Comparison of ENCODE assay signal across 16 cellular contexts in genomic region chr15:69145694-69146492, GRCh38. TPM values are rescaled to one million over a fixed set of nuclear protein-coding genes. Genes with fewer than 3 reads are reported as not detected.
DNase-seq lines count a peak whose midpoint lies in the region; ATAC-seq, FAIRE-seq and TF ChIP-seq lines count a peak whose summit lies in the region.
"Had no signal": no experiment of that assay in that cellular context is flagged by ENCODE, and none has a peak within 500 bp of the region (broad histone marks: within the 10 kb centered on the region; RNA-seq: fewer than 3 reads in every experiment).

No MANE protein-coding gene starts in this region.

- CTCF ChIA-PET in HepG2 (lab: Yijun Ruan, JAX; ENCODE audit: low intra/inter-chr PET ratio, low total read pairs) (no interaction called here), Caco-2 (lab: Charles Lee) (no interaction called here)

- TF ChIP-seq EP300 in HepG2 (IDR thresholded peaks at IDR 0.05; ENCODE audit: low read depth in 2 of 2, low read length in 2 of 2) (no peak), HepG2 (CRISPR knock-in tag; IDR thresholded peaks at IDR 0.05; ENCODE audit: borderline replicate concordance) (no peak)

- H3K27me3 ChIP-seq in HepG2 (ENCODE audit: control insufficient read depth in 1 of 2, insufficient read depth in 2 of 2, low read length in 2 of 2) (no peaks in the 10 kb centered on the region), right lobe of liver (no peaks in the 10 kb centered on the region), Caco-2 (replicated peaks; ENCODE audit: control insufficient read depth, insufficient read depth, low read length) (no peaks in the 10 kb centered on the region; the same call in 1 of the 2 replicates)

- TF ChIP-seq CTCF in HepG2 (CRISPR knock-in tag; IDR thresholded peaks at IDR 0.05) (no peak), right lobe of liver (IDR thresholded peaks at IDR 0.05) (no peak), Caco-2 (IDR thresholded peaks at IDR 0.05; ENCODE audit: insufficient read depth in 1 of 2, low read depth in 1 of 2, low read length in 1 of 2, severe bottlenecking in 1 of 2, unreplicated experiment in 1 of 2) (no peak), chondrocyte (IDR thresholded peaks at IDR 0.05) (no peak)

- H3K9me3 ChIP-seq in HepG2 (ENCODE audit: low read length) (no peaks in the 10 kb centered on the region), right lobe of liver (no peaks in the 10 kb centered on the region), Caco-2 (no peaks in the 10 kb centered on the region)
- H3K9me3 ChIP-seq: left ventricle myocardium inferior had no signal

- no peak for TF ChIP-seq RAD21 in HepG2 (CRISPR knock-in tag; IDR thresholded peaks at IDR 0.05)

- H2AFZ ChIP-seq in HepG2 (ENCODE audit: low read length), result no peak overlapping the region
- H2AFZ ChIP-seq: parathyroid adenoma had no signal

- intact Hi-C loops in HepG2 (cut with micrococcal nuclease; ENCODE audit: unreplicated experiment), result no loop called here
- intact Hi-C loops in right lobe of liver (cut with DNase I), result no loop called here
- intact Hi-C loops in Caco-2 (cut with micrococcal nuclease; ENCODE audit: unreplicated experiment), result no loop called here

- H3K9ac ChIP-seq in HepG2 (ENCODE audit: insufficient read depth, low read depth, low read length), result no peak overlapping the region
- H3K9ac ChIP-seq: parathyroid adenoma had no signal

- no peak for FAIRE-seq in HepG2 (lab: Jason Lieb, UNC)

- H3K4me2 ChIP-seq in HepG2 (ENCODE audit: low read depth, low read length), result no peak overlapping the region

- no peak overlapping the region for H3K27ac Mint-ChIP-seq in Caco-2 (ENCODE audit: unreplicated experiment)
- no peak overlapping the region for H3K27ac Mint-ChIP-seq in chondrocyte (ENCODE audit: unreplicated experiment)

- POLR2A ChIA-PET in HepG2 (lab: Yijun Ruan, JAX), result interaction anchor here (1.0 to 1.1 kb wide), 2 partner anchors 14 to 19 kb away, joined by 4 read pairs; partner anchors contain the start of gene GLCE
- POLR2A ChIA-PET in Caco-2 (lab: Charles Lee), result no interaction called here

- H3K36me3 ChIP-seq in HepG2 (replicated peaks in 1 of 2; ENCODE audit: control insufficient read depth in 1 of 2, insufficient read depth in 2 of 2, low read length in 2 of 2) (no peaks in the 10 kb centered on the region), right lobe of liver (no peaks in the 10 kb centered on the region), Caco-2 (ENCODE audit: control insufficient read depth, insufficient read depth, low read length) (no peaks in the 10 kb centered on the region)
- H3K36me3 ChIP-seq: gastroesophageal sphincter, left ventricle myocardium inferior, WERI-Rb-1 had no signal

- H3K9me3 Mint-ChIP-seq in Caco-2 (ENCODE audit: unreplicated experiment) (no peaks in the 10 kb centered on the region), chondrocyte (ENCODE audit: low read depth) (no peaks in the 10 kb centered on the region)

- ATAC-seq in HepG2 (peak; percentile 43; the same call in 2 of the 3 replicates), right lobe of liver (no peak), SK-N-SH treated with all-trans-retinoic acid at 6 μM for 48 hours (peak; percentile 87), HG02970 (IDR thresholded peaks at IDR 0.05; ENCODE audit: low FRiP score, unreplicated experiment) (no peak), GM21529 (IDR thresholded peaks at IDR 0.05; ENCODE audit: unreplicated experiment) (no peak)
- ATAC-seq: gastroesophageal sphincter had no signal

- H3K4me1 Mint-ChIP-seq in Caco-2 (ENCODE audit: low read depth, unreplicated experiment) (peaks cover 14% of the 10 kb centered on the region), chondrocyte (ENCODE audit: low read depth) (peaks cover 7% of the 10 kb centered on the region)

- no peak for TF ChIP-seq POLR2A in HepG2 (IDR thresholded peaks at IDR 0.05; ENCODE audit: insufficient read depth in 1 of 2, low read depth in 2 of 2, low read length in 2 of 2)
- TF ChIP-seq POLR2A in right lobe of liver (IDR thresholded peaks at IDR 0.05), result no peak

- no peaks in the 10 kb centered on the region for H3K79me2 ChIP-seq in HepG2 (ENCODE audit: insufficient read depth, low read length)
- H3K79me2 ChIP-seq: parathyroid adenoma had no signal

- H4K20me1 ChIP-seq in HepG2 (ENCODE audit: insufficient read depth, low read length), result no peaks in the 10 kb centered on the region

- BruUV-seq in HepG2 (replicated peaks; lab: Mats Ljungman, UMichigan), result no TSS peak
- BruUV-seq in Caco-2 (replicated peaks; lab: Mats Ljungman, UMichigan), result no TSS peak

- H3K4me3 ChIP-seq in HepG2 (replicated peaks in 1 of 3; ENCODE audit: insufficient read depth in 1 of 3, low read depth in 2 of 3, low read length in 3 of 3), result no peak overlapping the region
- no peak overlapping the region for H3K4me3 ChIP-seq in right lobe of liver
- no peak overlapping the region for H3K4me3 ChIP-seq in Caco-2 (ENCODE audit: low read depth, low read length)
- H3K4me3 ChIP-seq: gastroesophageal sphincter, left ventricle myocardium inferior had no signal

- WGBS in HepG2 (ENCODE audit: low lambda C conversion rate), result 7% methylated on average over 7 of the region's 7 CpGs
- WGBS in right lobe of liver (ENCODE audit: insufficient coverage, low coverage, low lambda C conversion rate, missing lambda C conversion rate), result 53% methylated on average over 7 of the region's 7 CpGs

- H3K4me1 ChIP-seq in HepG2 (ENCODE audit: insufficient read depth, low read length) (peaks cover 29% of the 10 kb centered on the region), right lobe of liver (no peaks in the 10 kb centered on the region), Caco-2 (0 out of 2 replicates have a peak, but pooled peaks cover 2% of the 10 kb centered on the region)
- H3K4me1 ChIP-seq: gastroesophageal sphincter, left ventricle myocardium inferior, parathyroid adenoma had no signal

- H3K27me3 Mint-ChIP-seq in Caco-2 (ENCODE audit: insufficient read depth, unreplicated experiment), result peaks cover 5% of the 10 kb centered on the region
- peaks cover 23% of the 10 kb centered on the region for H3K27me3 Mint-ChIP-seq in chondrocyte (ENCODE audit: low read depth)

- H3K4me3 Mint-ChIP-seq in Caco-2 (ENCODE audit: unreplicated experiment) (no peak overlapping the region), chondrocyte (ENCODE audit: unreplicated experiment) (no peak overlapping the region)

- H3K27ac ChIP-seq in HepG2 (ENCODE audit: extremely low read length, insufficient read depth, low read length), result no peak overlapping the region
- no peak overlapping the region for H3K27ac ChIP-seq in right lobe of liver
- H3K27ac ChIP-seq: gastroesophageal sphincter, left ventricle myocardium inferior, parathyroid adenoma, WERI-Rb-1 had no signal

- in situ Hi-C loops in HepG2 (cut with HindIII; ENCODE audit: extremely low pct_ligation_motif_present, low pct_unique_long_range_greater_than_20kb), result no loop called here

- H3K36me3 Mint-ChIP-seq in Caco-2 (ENCODE audit: insufficient read depth, unreplicated experiment) (peaks cover 4% of the 10 kb centered on the region), chondrocyte (ENCODE audit: low read depth) (peaks cover 2% of the 10 kb centered on the region)

- DNase-seq in HepG2 (ENCODE audit: low spot score) (no peak), right lobe of liver (no peak), kidney glomerular epithelial cell (lab: John Stamatoyannopoulos, UW) (peak; percentile 76), Caco-2 (no peak), chondrocyte (ENCODE audit: low spot score) (no peak)
- DNase-seq: activated CD8-positive, alpha-beta memory T cell treated with anti-CD3 and anti-CD28 coated beads, Interleukin-2, amount 50 U/mL, for 48 hours; GDM1; left ventricle myocardium inferior; Right ventricle myocardium superior; stimulated activated CD8-positive, alpha-beta memory T cell treated with anti-CD3 and anti-CD28 coated beads, Interleukin-4, amount 100 ng/mL, for 48 hours; WERI-Rb-1 had no signal

TF ChIP-seq in HepG2, 621 proteins besides CTCF, POLR2A, EP300 and RAD21 (continues in another document):
- TF ChIP-seq ZFP41 (CRISPR knock-in tag; IDR thresholded peaks at IDR 0.05; ENCODE audit: borderline replicate concordance) (no peak), ZNF562 (CRISPR knock-in tag; IDR thresholded peaks at IDR 0.05; ENCODE audit: borderline replicate concordance) (no peak), SP2 (CRISPR knock-in tag; IDR thresholded peaks at IDR 0.05) (no peak)

RNA-seq across cellular contexts. Expression of gene GLCE, which starts 14.5 kb away (rescaled TPM):
- total RNA-seq in HepG2 (2016; rRNA removed; fragmentation: Illumina TruSeq; extraction: Trizol) (11.0 and 12.9 TPM in 2 replicates), right lobe of liver (10 to 100 TPM in 5 of 6 experiments, 1 to 10 TPM in 1; 8.1 to 23.5 (median 15.4) TPM), Caco-2 (2022) (9.1 and 10.2 TPM in 2 replicates), chondrocyte (9.9 to 19.0 TPM (median 11.4 TPM) in 3 replicates)
- 7.1 and 9.3 TPM in 2 replicates for total RNA-seq in HepG2 (2016; cell fraction: cytosol; rRNA removed; fragmentation: Illumina TruSeq; extraction: Trizol; ENCODE audit: low read depth)
- total RNA-seq in HepG2 (2016; cell fraction: insoluble cytoplasmic fraction; rRNA removed; fragmentation: Illumina TruSeq; extraction: Trizol), result 10.3 and 12.5 TPM in 2 replicates
- total RNA-seq in HepG2 (2016; cell fraction: membrane; rRNA removed; fragmentation: Illumina TruSeq; extraction: Trizol), result 8.0 and 10.0 TPM in 2 replicates
- 14.9 and 15.9 TPM in 2 replicates for total RNA-seq in HepG2 (2016; cell fraction: nucleus; rRNA removed; fragmentation: Illumina TruSeq; extraction: Trizol)
- 21.4 and 23.4 TPM in 2 replicates for polyA plus RNA-seq in HepG2 (2011; rRNA removed)
- polyA plus RNA-seq in HepG2 (2011; cell fraction: cytosol; rRNA removed), result 10.4 and 19.7 TPM in 2 replicates
- polyA plus RNA-seq in HepG2 (2011; cell fraction: nucleus; rRNA removed), result 10.7 and 13.6 TPM in 2 replicates
- 13.7 TPM in 2 replicates for polyA plus RNA-seq in HepG2 (2012)
- polyA plus RNA-seq in HepG2 (2016; cell fraction: cytosol; fragmentation: Illumina TruSeq; extraction: Trizol; ENCODE audit: low read depth), result 3.3 and 5.1 TPM in 2 replicates
- 9.0 and 10.0 TPM in 2 replicates for polyA plus RNA-seq in HepG2 (2016; cell fraction: insoluble cytoplasmic fraction; fragmentation: Illumina TruSeq; extraction: Trizol; ENCODE audit: low read depth)
- polyA plus RNA-seq in HepG2 (2016; cell fraction: membrane; fragmentation: Illumina TruSeq; extraction: Trizol; ENCODE audit: low read depth), result 3.6 and 6.6 TPM in 2 replicates
- polyA plus RNA-seq in HepG2 (2016; cell fraction: nucleus; fragmentation: Illumina TruSeq; extraction: Trizol; ENCODE audit: insufficient read depth, low read depth), result 14.1 and 14.8 TPM in 2 replicates
- polyA minus RNA-seq in HepG2 (2011; rRNA and poly(A)+ RNA removed; ENCODE audit: low replicate concordance), result 10.1 and 13.0 TPM in 2 replicates
- 25.0 and 28.1 TPM in 2 replicates for polyA minus RNA-seq in HepG2 (2011; cell fraction: cytosol; rRNA and poly(A)+ RNA removed)
- 38.9 and 47.0 TPM in 2 replicates for polyA minus RNA-seq in HepG2 (2011; cell fraction: nucleus; rRNA and poly(A)+ RNA removed)

Comparison
In these comparisons a context has a peak if more than half of its experiments do, and no peak if none do; other contexts are left out.
1. ATAC-seq: peak in HepG2 (single experiment) and SK-N-SH treated with all-trans-retinoic acid at 6 μM for 48 hours (single experiment); none in right lobe of liver (0 of 4), HG02970 (single experiment) and GM21529 (single experiment).